ENCODE assay signal across 1 cellular context in genomic region chr1:44775078-44775929, GRCh38.
TF ChIP-seq lines count a peak whose summit lies in the region.

TSS of gene RPS8 (plus strand) at chr1:44775540. CDS start at chr1:44775597, 57 bp downstream.

TF ChIP-seq in HEK293, 187 proteins besides CTCF, POLR2A, EP300 and RAD21 (continued from another document and continues in another):
- TF ChIP-seq ZNF580 (tag by site-specific recombination; IDR thresholded peaks at IDR 0.05) (0 out of 2 replicates have a peak, but pooled peaks have one; percentile 40), PRDM6 (tag by site-specific recombination; IDR thresholded peaks at IDR 0.05) (no peak), PRDM2 (tag by site-specific recombination; IDR thresholded peaks at IDR 0.05; ENCODE audit: borderline replicate concordance) (no peak), ZNF10 (tag by site-specific recombination; IDR thresholded peaks at IDR 0.05) (no peak), EGR2 (tag by site-specific recombination; IDR thresholded peaks at IDR 0.05; ENCODE audit: low read depth) (no peak), GLIS2 (tag by site-specific recombination; IDR thresholded peaks at IDR 0.05) (peak; percentile 87), ZFP69B (tag by site-specific recombination; IDR thresholded peaks at IDR 0.05) (peak; percentile 70; the same call in 1 of the 2 replicates), ZNF692 (tag by site-specific recombination; IDR thresholded peaks at IDR 0.05) (peak; percentile 76), OSR2 (tag by site-specific recombination; IDR thresholded peaks at IDR 0.05) (no peak), ZBTB48 (tag by site-specific recombination; IDR thresholded peaks at IDR 0.05) (peak; percentile 67; the same call in 1 of the 2 replicates), ZBTB11 (tag by site-specific recombination; conservative IDR thresholded peaks at IDR 0.05; ENCODE audit: low read depth) (no peak; the same call in 1 of the 2 replicates), TCF7L2 (IDR thresholded peaks at IDR 0.05; ENCODE audit: borderline replicate concordance, low read depth, low read length) (no peak), ZFP37 (tag by site-specific recombination; IDR thresholded peaks at IDR 0.05) (peak; percentile 61), ZNF324 (tag by site-specific recombination; IDR thresholded peaks at IDR 0.05) (peak; percentile 86), ZNF221 (tag by site-specific recombination; IDR thresholded peaks at IDR 0.05; ENCODE audit: borderline replicate concordance) (no peak), ZNF404 (tag by site-specific recombination; IDR thresholded peaks at IDR 0.05) (0 out of 2 replicates have a peak, but pooled peaks have one; percentile 30), ZNF335 (tag by site-specific recombination; conservative IDR thresholded peaks at IDR 0.05) (peak; percentile 38; the same call in 1 of the 2 replicates), ZIC2 (tag by site-specific recombination; IDR thresholded peaks at IDR 0.05) (no peak), ZNF362 (tag by site-specific recombination; IDR thresholded peaks at IDR 0.05) (peak; percentile 43; the same call in 1 of the 2 replicates), ZNF624 (tag by site-specific recombination; IDR thresholded peaks at IDR 0.05) (peak; percentile 76; the same call in 1 of the 2 replicates), SCRT2 (tag by site-specific recombination; IDR thresholded peaks at IDR 0.05) (no peak), ZNF341 (tag by site-specific recombination; IDR thresholded peaks at IDR 0.05; ENCODE audit: low read depth) (0 out of 2 replicates have a peak, but pooled peaks have one; percentile 11), ZNF112 (tag by site-specific recombination; IDR thresholded peaks at IDR 0.05) (no peak), ZNF350 (tag by site-specific recombination; IDR thresholded peaks at IDR 0.05) (no peak), SETDB1 (IDR thresholded peaks at IDR 0.05; ENCODE audit: insufficient read length, low read length) (no peak), TRIM28 (IDR thresholded peaks at IDR 0.05; ENCODE audit: borderline replicate concordance, low read length) (peak; percentile 85), ZNF280D (tag by site-specific recombination; IDR thresholded peaks at IDR 0.05) (no peak), ZNF645 (tag by site-specific recombination; IDR thresholded peaks at IDR 0.05) (peak; percentile 47; the same call in 1 of the 2 replicates), ZNF510 (tag by site-specific recombination; IDR thresholded peaks at IDR 0.05; ENCODE audit: insufficient replicate concordance) (no peak), ZNF391 (tag by site-specific recombination; IDR thresholded peaks at IDR 0.05; ENCODE audit: borderline replicate concordance, low read depth) (peak; percentile 94; the same call in 1 of the 2 replicates), ZNF514 (tag by site-specific recombination; IDR thresholded peaks at IDR 0.05) (no peak), ZSCAN23 (tag by site-specific recombination; IDR thresholded peaks at IDR 0.05) (no peak), MEIS1 (CRISPR knock-in tag; IDR thresholded peaks at IDR 0.05; ENCODE audit: borderline replicate concordance) (no peak), ZNF658 (tag by site-specific recombination; IDR thresholded peaks at IDR 0.05) (no peak), WT1 (tag by site-specific recombination; IDR thresholded peaks at IDR 0.05) (peak; percentile 68), HOXD13 (CRISPR knock-in tag; IDR thresholded peaks at IDR 0.05; ENCODE audit: borderline replicate concordance) (peak; percentile 85; the same call in 1 of the 2 replicates), KLF16 (tag by site-specific recombination; IDR thresholded peaks at IDR 0.05) (peak; percentile 95), ZNF777 (tag by site-specific recombination; IDR thresholded peaks at IDR 0.05; ENCODE audit: borderline replicate concordance) (0 out of 2 replicates have a peak, but pooled peaks have one; percentile 11), GFI1B (tag by site-specific recombination; IDR thresholded peaks at IDR 0.05) (no peak), ZNF26 (tag by site-specific recombination; IDR thresholded peaks at IDR 0.05) (no peak)
